In genomic region chr2:118477111-118477517, GRCh38 we compare ENCODE assay signal across 22 cellular contexts.
A peak's percentile ranks its signal among the peaks of the same experiment; 100 is the strongest.
DNase-seq lines count a peak whose midpoint lies in the region; ATAC-seq and TF ChIP-seq lines count a peak whose summit lies in the region.
"Had no signal": no experiment of that assay in that cellular context is flagged by ENCODE, and none has a peak within 500 bp of the region (broad histone marks: within the 10 kb centered on the region; RNA-seq: fewer than 3 reads in every experiment).

No MANE protein-coding gene starts in this region.

- CTCF ChIA-PET in GM10248 (lab: Yijun Ruan, JAX) = no interaction called here

- POLR2A ChIA-PET in GM10248 (lab: Yijun Ruan, JAX) = no interaction called here

- no peak for TF ChIP-seq POLR2A in right lobe of liver (IDR thresholded peaks at IDR 0.05)

- no peaks in the 10 kb centered on the region for H3K4me1 ChIP-seq in right lobe of liver

- H3K36me3 ChIP-seq in right lobe of liver = no peaks in the 10 kb centered on the region
- H3K36me3 ChIP-seq: ovary had no signal

- TF ChIP-seq CTCF in epithelial cell of proximal tubule (conservative IDR thresholded peaks at IDR 0.05; ENCODE audit: low read depth, low read length) (no peak), right lobe of liver (IDR thresholded peaks at IDR 0.05) (no peak), GM10248 (IDR thresholded peaks at IDR 0.05; ENCODE audit: control extremely low read depth, extremely low read depth, low read depth, missing control alignments) (no peak)

- intact Hi-C loops in right lobe of liver (cut with DNase I) = no loop called here

- ATAC-seq in right lobe of liver (peak; percentile 46 to 92 (median 78)), GM19397 (IDR thresholded peaks at IDR 0.05; ENCODE audit: unreplicated experiment) (no peak)
- ATAC-seq: GM12878, natural killer cell, sciatic nerve had no signal

- WGBS in right lobe of liver (ENCODE audit: insufficient coverage, low coverage, low lambda C conversion rate, missing lambda C conversion rate) = 38% methylated on average over 6 of the region's 7 CpGs

- no peaks in the 10 kb centered on the region for H3K9me3 ChIP-seq in right lobe of liver
- H3K9me3 ChIP-seq: ovary had no signal

- no peak overlapping the region for H3K27ac ChIP-seq in right lobe of liver
- H3K27ac ChIP-seq: ovary had no signal

- peak; percentile 68 for DNase-seq in ELF-1 (ENCODE audit: low read depth, low spot score)
- DNase-seq in NCI-H82 (lab: John Stamatoyannopoulos, UW) = peak; percentile 86
- peak; percentile 72 for DNase-seq in epithelial cell of proximal tubule (ENCODE audit: low read depth)
- no peak for DNase-seq in right lobe of liver
- no peak for DNase-seq in activated T-cell treated with anti-CD3 and anti-CD28 coated beads for 4 hours
- no peak for DNase-seq in GM10248 (ENCODE audit: extremely low spot score)
- DNase-seq in NCI-H1436 treated with DMSO at 0.1 percent for 48 hours (lab: John Stamatoyannopoulos, UW) = no peak
- DNase-seq: activated B cell treated with CpG ODN at 0.5 μM for 24 hours; activated CD4-positive, alpha-beta memory T cell treated with anti-CD3 and anti-CD28 coated beads for 36 hours; activated CD8-positive, alpha-beta memory T cell treated with anti-CD3 and anti-CD28 coated beads, Interleukin-2, amount 50 U/mL, for 48 hours; activated naive CD8-positive, alpha-beta T cell treated with anti-CD3 and anti-CD28 coated beads for 36 hours; caudate nucleus; dermis blood vessel endothelial cell; DND-41; natural killer cell; NCI-H1417 treated with DMSO at 0.1 percent for 48 hours; NCI-H510A; ovary; T-helper 9 cell had no signal

- H3K4me3 ChIP-seq in epithelial cell of proximal tubule (ENCODE audit: low read depth, low read length) = no peak overlapping the region
- no peak overlapping the region for H3K4me3 ChIP-seq in right lobe of liver
- H3K4me3 ChIP-seq: GM12878, ovary had no signal

- no peaks in the 10 kb centered on the region for H3K27me3 ChIP-seq in right lobe of liver
- H3K27me3 ChIP-seq: ovary had no signal

Comparison
In these comparisons a context has a peak if more than half of its experiments do, and no peak if none do; other contexts are left out.
1. DNase-seq: peak in ELF-1 (single experiment), NCI-H82 (single experiment) and epithelial cell of proximal tubule (single experiment); none in right lobe of liver (0 of 3), activated T-cell treated with anti-CD3 and anti-CD28 coated beads for 4 hours (single experiment), GM10248 (single experiment) and NCI-H1436 treated with DMSO at 0.1 percent for 48 hours (single experiment).